17 cellular contexts compared by ENCODE assay signal in genomic region chr12:93727195-93727811, GRCh38. TPM values are rescaled to one million over a fixed set of nuclear protein-coding genes. Genes with fewer than 3 reads are reported as not detected.
DNase-seq lines count a peak whose midpoint lies in the region; ATAC-seq and TF ChIP-seq lines count a peak whose summit lies in the region.
"Had no signal": no experiment of that assay in that cellular context is flagged by ENCODE, and none has a peak within 500 bp of the region (broad histone marks: within the 10 kb centered on the region; RNA-seq: fewer than 3 reads in every experiment).

No MANE protein-coding gene starts in this region.

- intact Hi-C loops in heart right ventricle (cut with DNase I) = no loop called here

- H3K4me3 ChIP-seq in heart right ventricle = no peak overlapping the region
- H3K4me3 ChIP-seq: BLaER1 treated with 17β-estradiol and CSF1 and Interleukin-3, amounts not matched to agents 10 nM and 100 nM had no signal

- H3K27me3 ChIP-seq in heart right ventricle (no peaks in the 10 kb centered on the region), foreskin keratinocyte (no peaks in the 10 kb centered on the region)
- H3K27me3 ChIP-seq: BLaER1 treated with 17β-estradiol and CSF1 and Interleukin-3, amounts not matched to agents 10 nM and 100 nM had no signal

- DNase-seq in heart right ventricle = no peak
- DNase-seq in renal cortical epithelial cell (ENCODE audit: low read depth) = peak; percentile 38
- DNase-seq in NCI-H2107 treated with DMSO at 0.1 percent for 48 hours (lab: John Stamatoyannopoulos, UW; ENCODE audit: unreplicated experiment) = no peak
- no peak for DNase-seq in foreskin keratinocyte
- DNase-seq: activated naive CD4-positive, alpha-beta T cell treated with anti-CD3 and anti-CD28 coated beads, Interleukin-2, amount 10 ng/mL, durations not matched to agents 7 days and 5 days; cerebellar nuclear complex; NCI-H1048; NCI-H526; SIG-M5; stimulated activated CD4-positive, alpha-beta T cell treated with anti-CD3 and anti-CD28 coated beads, Interleukin-2, amount 100 ng/mL, for 48 hours; stimulated activated naive CD4-positive, alpha-beta T cell treated with Interleukin-2 at 50 U/mL for 16 hours had no signal

- no peaks in the 10 kb centered on the region for H3K36me3 ChIP-seq in heart right ventricle
- H3K36me3 ChIP-seq: BLaER1 treated with 17β-estradiol and CSF1 and Interleukin-3, amounts not matched to agents 10 nM and 100 nM had no signal

- peak; percentile 53 for ATAC-seq in GM18873 (IDR thresholded peaks at IDR 0.05; ENCODE audit: low FRiP score, unreplicated experiment)
- ATAC-seq in HG03175 (IDR thresholded peaks at IDR 0.05; ENCODE audit: unreplicated experiment) = peak; percentile 56
- ATAC-seq in heart right ventricle = peak in 7 of 8 donors; percentile 20 to 86 (median 74)
- no peak for ATAC-seq in foreskin keratinocyte
- ATAC-seq in GM19328 (IDR thresholded peaks at IDR 0.05; ENCODE audit: unreplicated experiment) = no peak
- no peak for ATAC-seq in HG02588 (IDR thresholded peaks at IDR 0.05; ENCODE audit: unreplicated experiment)

- H3K4me1 ChIP-seq in heart right ventricle = peaks cover 0 to 21% (median 9%) of the 10 kb centered on the region in 9 donors
- H3K4me1 ChIP-seq in foreskin keratinocyte = no peaks in the 10 kb centered on the region
- H3K4me1 ChIP-seq: BLaER1 treated with 17β-estradiol and CSF1 and Interleukin-3, amounts not matched to agents 10 nM and 100 nM had no signal

- H3K27ac ChIP-seq in heart right ventricle = peak overlapping the region in 7 of 10 donors; percentile 2 to 73 (median 55)
- no peak overlapping the region for H3K27ac ChIP-seq in foreskin keratinocyte
- H3K27ac ChIP-seq: BLaER1 treated with 17β-estradiol and CSF1 and Interleukin-3, amounts not matched to agents 10 nM and 100 nM; epithelial cell of prostate had no signal

- peaks cover 0 to 10% (median 0%) of the 10 kb centered on the region in 11 donors for H3K9me3 ChIP-seq in heart right ventricle

- TF ChIP-seq CTCF in heart right ventricle (IDR thresholded peaks at IDR 0.05) = no peak
- no peak for TF ChIP-seq CTCF in foreskin keratinocyte (conservative IDR thresholded peaks at IDR 0.05)

- WGBS in heart right ventricle, 2 donors = 57 to 58% methylated on average over 3 of the region's 3 CpGs

RNA-seq across cellular contexts. Expression of gene CRADD, which starts 50.1 kb away (rescaled TPM):
- total RNA-seq in heart right ventricle (10 to 100 TPM; 36.3 to 80.1 (median 60.2) TPM), renal cortical epithelial cell (12.7 and 14.7 TPM in 2 replicates), foreskin keratinocyte (9.0 and 11.5 TPM in 2 replicates)
- polyA plus RNA-seq in heart right ventricle (10 to 100 TPM in 1 of 2 donors, 1 to 10 TPM in 1; 5.0 to 32.8 TPM), foreskin keratinocyte (9.1 and 9.3 TPM in 2 replicates)

Comparison
In these comparisons a context has a peak if more than half of its experiments do, and no peak if none do; other contexts are left out.
1. ATAC-seq: peak in GM18873 (single experiment), HG03175 (single experiment) and heart right ventricle (7 of 8); none in foreskin keratinocyte (single experiment), GM19328 (single experiment) and HG02588 (single experiment).